In genomic region chr3:177802151-177802900, GRCh38 we compare ENCODE assay signal across 14 cellular contexts.
DNase-seq lines count a peak whose midpoint lies in the region; ATAC-seq and TF ChIP-seq lines count a peak whose summit lies in the region.
"Had no signal": no experiment of that assay in that cellular context is flagged by ENCODE, and none has a peak within 500 bp of the region (broad histone marks: within the 10 kb centered on the region; RNA-seq: fewer than 3 reads in every experiment).

No MANE protein-coding gene starts in this region.

- peaks cover 8% of the 10 kb centered on the region for H3K27me3 Mint-ChIP-seq in T-helper 2 cell treated with Interferon-gamma antibody and Interleukin-4, amounts not matched to agents 5 μg/mL and 100 μg/mL, for 36 hours (ENCODE audit: low read depth)
- H3K27me3 Mint-ChIP-seq: stimulated activated memory B cell treated with anti-CD40 and anti-IgM and Interleukin-4, amounts not matched to agents 10 μg/mL and 1 μg/mL and 100 μg/mL, for 72 hours had no signal

- no peak for TF ChIP-seq CTCF in fibroblast of mammary gland (conservative IDR thresholded peaks at IDR 0.05; ENCODE audit: control insufficient read depth, insufficient read depth, low read depth, low read length)

- peaks cover 9% of the 10 kb centered on the region for H3K4me1 Mint-ChIP-seq in T-helper 2 cell treated with Interferon-gamma antibody and Interleukin-4, amounts not matched to agents 5 μg/mL and 100 μg/mL, for 36 hours (ENCODE audit: low read depth)
- H3K4me1 Mint-ChIP-seq: B cell; stimulated activated memory B cell treated with anti-CD40 and anti-IgM and Interleukin-4, amounts not matched to agents 10 μg/mL and 1 μg/mL and 100 μg/mL, for 72 hours had no signal

- no peaks in the 10 kb centered on the region for H3K36me3 Mint-ChIP-seq in T-helper 2 cell treated with Interferon-gamma antibody and Interleukin-4, amounts not matched to agents 5 μg/mL and 100 μg/mL, for 36 hours (ENCODE audit: low read depth)
- H3K36me3 Mint-ChIP-seq: activated CD8-positive, alpha-beta memory T cell treated with anti-CD3 and anti-CD28 coated beads, Interleukin-2, amount 10 ng/mL, durations not matched to agents 7 days and 5 days; mesothelial cell of epicardium; stimulated activated memory B cell treated with anti-CD40 and anti-IgM and Interleukin-4, amounts not matched to agents 10 μg/mL and 1 μg/mL and 100 μg/mL, for 72 hours had no signal

- H3K9me3 Mint-ChIP-seq in T-helper 2 cell treated with Interferon-gamma antibody and Interleukin-4, amounts not matched to agents 5 μg/mL and 100 μg/mL, for 36 hours, result no peaks in the 10 kb centered on the region
- H3K9me3 Mint-ChIP-seq: mesothelial cell of epicardium; stimulated activated memory B cell treated with anti-CD40 and anti-IgM and Interleukin-4, amounts not matched to agents 10 μg/mL and 1 μg/mL and 100 μg/mL, for 72 hours had no signal

- DNase-seq in left ventricle myocardium superior, result no peak
- DNase-seq in Right ventricle myocardium inferior (ENCODE audit: missing footprints), result no peak
- peak; percentile 65 for DNase-seq in NCI-H524 treated with DMSO at 0.1 percent for 48 hours (lab: John Stamatoyannopoulos, UW)
- peak; percentile 74 for DNase-seq in fibroblast of mammary gland (ENCODE audit: low read depth)
- DNase-seq in activated CD8-positive, alpha-beta memory T cell treated with anti-CD3 and anti-CD28 coated beads, Interleukin-2, amount 50 U/mL, for 48 hours, result no peak
- DNase-seq in T-helper 2 cell treated with Interferon-gamma antibody and Interleukin-4, amounts not matched to agents 5 μg/mL and 100 μg/mL, for 36 hours (ENCODE audit: low spot score), result no peak
- DNase-seq in HPDE6-E6E7 (ENCODE audit: extremely low spot score), result no peak
- DNase-seq: activated CD8-positive, alpha-beta memory T cell treated with anti-CD3 and anti-CD28 coated beads, Interleukin-2, amount 10 ng/mL, durations not matched to agents 7 days and 5 days; MM.1S had no signal

- H3K4me3 ChIP-seq in fibroblast of mammary gland (ENCODE audit: control insufficient read depth, low read depth, low read length), result no peak overlapping the region
- H3K4me3 ChIP-seq: smooth muscle cell had no signal

- H3K4me3 Mint-ChIP-seq in T-helper 2 cell treated with Interferon-gamma antibody and Interleukin-4, amounts not matched to agents 5 μg/mL and 100 μg/mL, for 36 hours, result no peak overlapping the region
- H3K4me3 Mint-ChIP-seq: activated CD8-positive, alpha-beta memory T cell treated with anti-CD3 and anti-CD28 coated beads, Interleukin-2, amount 10 ng/mL, durations not matched to agents 7 days and 5 days; B cell; mesothelial cell of epicardium; stimulated activated memory B cell treated with anti-CD40 and anti-IgM and Interleukin-4, amounts not matched to agents 10 μg/mL and 1 μg/mL and 100 μg/mL, for 72 hours had no signal

- no peak overlapping the region for H3K27ac Mint-ChIP-seq in T-helper 2 cell treated with Interferon-gamma antibody and Interleukin-4, amounts not matched to agents 5 μg/mL and 100 μg/mL, for 36 hours
- H3K27ac Mint-ChIP-seq: activated CD8-positive, alpha-beta memory T cell treated with anti-CD3 and anti-CD28 coated beads, Interleukin-2, amount 10 ng/mL, durations not matched to agents 7 days and 5 days; B cell; mesothelial cell of epicardium; stimulated activated memory B cell treated with anti-CD40 and anti-IgM and Interleukin-4, amounts not matched to agents 10 μg/mL and 1 μg/mL and 100 μg/mL, for 72 hours had no signal

- ATAC-seq in left ventricle myocardium superior (peak; percentile 55), Right ventricle myocardium inferior (no peak), HG02840 (IDR thresholded peaks at IDR 0.05; ENCODE audit: low FRiP score, unreplicated experiment) (no peak)
- ATAC-seq: activated CD8-positive, alpha-beta memory T cell treated with anti-CD3 and anti-CD28 coated beads, Interleukin-2, amount 10 ng/mL, durations not matched to agents 7 days and 5 days; stimulated activated memory B cell treated with anti-CD40 and anti-IgM and Interleukin-4, amounts not matched to agents 10 μg/mL and 1 μg/mL and 100 μg/mL, for 72 hours had no signal

- intact Hi-C loops in left ventricle myocardium superior (cut with micrococcal nuclease), result no loop called here
- intact Hi-C loops in Right ventricle myocardium inferior (cut with DNase I), result no loop called here

Comparison
In these comparisons a context has a peak if more than half of its experiments do, and no peak if none do; other contexts are left out.
1. DNase-seq: peak in NCI-H524 treated with DMSO at 0.1 percent for 48 hours (single experiment) and fibroblast of mammary gland (single experiment); none in left ventricle myocardium superior (single experiment), Right ventricle myocardium inferior (single experiment), activated CD8-positive, alpha-beta memory T cell treated with anti-CD3 and anti-CD28 coated beads, Interleukin-2, amount 50 U/mL, for 48 hours (single experiment), T-helper 2 cell treated with Interferon-gamma antibody and Interleukin-4, amounts not matched to agents 5 μg/mL and 100 μg/mL, for 36 hours (single experiment) and HPDE6-E6E7 (single experiment).